In genomic region chr4:42607011-42607726, GRCh38 we compare ENCODE assay signal across 21 cellular contexts.
"Had no signal": no experiment of that assay in that cellular context is flagged by ENCODE, and none has a peak within 500 bp of the region (broad histone marks: within the 10 kb centered on the region; RNA-seq: fewer than 3 reads in every experiment).

No MANE protein-coding gene starts in this region.

- DNase-seq: activated CD4-positive, alpha-beta T cell treated with anti-CD3 and anti-CD28 coated beads for 4 hours; activated effector memory CD4-positive, alpha-beta T cell treated with anti-CD3 and anti-CD28 coated beads, Interleukin-2, amount 50 U/mL, for 16 hours; activated naive CD4-positive, alpha-beta T cell treated with anti-CD3 and anti-CD28 coated beads, Interleukin-2, amount 50 U/mL, for 16 hours; adrenal gland; cerebellar nuclear complex; cortex of kidney; effector CD4-positive, alpha-beta T cell; immature natural killer cell; kidney glomerular epithelial cell; mesenchymal stem cell; mucosa of descending colon; naive thymus-derived CD4-positive, alpha-beta T cell; stimulated activated CD4-positive, alpha-beta T cell treated with anti-CD3 and anti-CD28 coated beads, Interleukin-4, amount 100 ng/mL, for 24 hours; thyroid gland; WERI-Rb-1 had no signal

- H3K9me3 Mint-ChIP-seq: stimulated activated memory B cell treated with anti-CD40 and anti-IgM and Interleukin-4, amounts not matched to agents 10 μg/mL and 1 μg/mL and 100 μg/mL, for 72 hours; T-helper 1 cell treated with Interleukin-12 subunit alpha and Interleukin-12 subunit beta and Interleukin-4 antibody, amounts not matched to agents 30 μg/mL and 1 μg/mL, for 36 hours had no signal

- H3K27me3 ChIP-seq: adrenal gland, neural progenitor cell, SJSA1, thyroid gland had no signal

- H3K4me3 Mint-ChIP-seq: immature natural killer cell; naive thymus-derived CD4-positive, alpha-beta T cell; neural progenitor cell; stimulated activated memory B cell treated with anti-CD40 and anti-IgM and Interleukin-4, amounts not matched to agents 10 μg/mL and 1 μg/mL and 100 μg/mL, for 72 hours; T-helper 1 cell treated with Interleukin-12 subunit alpha and Interleukin-12 subunit beta and Interleukin-4 antibody, amounts not matched to agents 30 μg/mL and 1 μg/mL, for 36 hours had no signal

- H3K27me3 Mint-ChIP-seq: naive thymus-derived CD4-positive, alpha-beta T cell; stimulated activated memory B cell treated with anti-CD40 and anti-IgM and Interleukin-4, amounts not matched to agents 10 μg/mL and 1 μg/mL and 100 μg/mL, for 72 hours had no signal

- H3K9me3 ChIP-seq: adrenal gland, mucosa of descending colon, SJSA1, thyroid gland had no signal

- H3K36me3 ChIP-seq: adrenal gland, neural progenitor cell, SJSA1 had no signal

- H3K4me1 ChIP-seq: neural progenitor cell, SJSA1 had no signal

- H3K27ac ChIP-seq: adrenal gland, neural progenitor cell, SJSA1, WERI-Rb-1 had no signal

- H3K4me3 ChIP-seq: adrenal gland, mucosa of descending colon, neural progenitor cell, SJSA1, thyroid gland had no signal

- H3K27ac Mint-ChIP-seq: immature natural killer cell; naive thymus-derived CD4-positive, alpha-beta T cell; neural progenitor cell; stimulated activated memory B cell treated with anti-CD40 and anti-IgM and Interleukin-4, amounts not matched to agents 10 μg/mL and 1 μg/mL and 100 μg/mL, for 72 hours; T-helper 1 cell treated with Interleukin-12 subunit alpha and Interleukin-12 subunit beta and Interleukin-4 antibody, amounts not matched to agents 30 μg/mL and 1 μg/mL, for 36 hours had no signal

- ATAC-seq: esophagus mucosa; mucosa of descending colon; naive thymus-derived CD4-positive, alpha-beta T cell; sciatic nerve; stimulated activated memory B cell treated with anti-CD40 and anti-IgM and Interleukin-4, amounts not matched to agents 10 μg/mL and 1 μg/mL and 100 μg/mL, for 72 hours had no signal
